ENCODE assay signal across 19 cellular contexts in the genomic region with DNA sequence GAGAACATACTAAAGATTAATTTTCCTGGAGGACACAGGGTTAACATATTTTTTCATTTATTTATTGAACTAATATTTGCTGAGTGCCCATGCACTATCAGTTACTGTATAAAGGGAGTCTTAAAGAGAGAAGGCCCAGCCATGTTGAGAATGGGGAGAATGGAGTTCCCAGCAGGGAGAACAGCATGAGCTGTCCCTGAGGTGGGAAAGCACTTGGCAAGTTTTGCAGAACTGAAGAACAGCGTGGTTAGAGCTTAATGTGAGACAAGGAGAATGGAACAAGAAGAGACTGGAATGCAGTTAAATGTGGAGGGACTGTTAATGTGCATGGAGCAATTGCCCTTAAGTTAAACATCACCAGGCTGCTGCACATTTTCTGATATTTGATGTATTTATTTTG.
DNase-seq lines count a peak whose midpoint lies in the region; ATAC-seq and TF ChIP-seq lines count a peak whose summit lies in the region.
"Had no signal": no experiment of that assay in that cellular context is flagged by ENCODE, and none has a peak within 500 bp of the region (broad histone marks: within the 10 kb centered on the region; RNA-seq: fewer than 3 reads in every experiment).

No MANE protein-coding gene starts in this region.

- H3K4me3 ChIP-seq in astrocyte of the cerebellum (ENCODE audit: low read depth, low read length): no peak overlapping the region
- no peak overlapping the region for H3K4me3 ChIP-seq in testis
- H3K4me3 ChIP-seq: MG63, upper lobe of left lung had no signal

- no peak for TF ChIP-seq POLR2A in testis (IDR thresholded peaks at IDR 0.05)

- H3K27ac ChIP-seq in testis: no peak overlapping the region
- H3K27ac ChIP-seq: upper lobe of left lung had no signal

- ATAC-seq in activated naive CD8-positive, alpha-beta T cell treated with anti-CD3 and anti-CD28 coated beads, Interleukin-2, amount 50 U/mL, for 24 hours: no peak

- H3K4me1 Mint-ChIP-seq in MCF 10A (ENCODE audit: insufficient read depth, unreplicated experiment): peaks cover 13% of the 10 kb centered on the region
- H3K4me1 Mint-ChIP-seq in activated naive CD8-positive, alpha-beta T cell treated with anti-CD3 and anti-CD28 coated beads, Interleukin-2, amount 50 U/mL, for 24 hours: no peaks in the 10 kb centered on the region
- H3K4me1 Mint-ChIP-seq: neural crest cell had no signal

- H3K27me3 ChIP-seq in testis: no peaks in the 10 kb centered on the region
- H3K27me3 ChIP-seq: MG63, upper lobe of left lung had no signal

- in situ Hi-C loops in astrocyte of the cerebellum (cut with HindIII; ENCODE audit: low sequenced_read_pairs): no loop called here

- H3K9me3 ChIP-seq in testis: no peaks in the 10 kb centered on the region
- H3K9me3 ChIP-seq: MG63, upper lobe of left lung had no signal

- 22 to 44% methylated on average over 1 of the region's 1 CpG for WGBS in testis, 2 donors

- TF ChIP-seq CTCF in astrocyte of the cerebellum (IDR thresholded peaks at IDR 0.05; ENCODE audit: low read depth, low read length, missing control alignments): no peak
- TF ChIP-seq CTCF in testis (IDR thresholded peaks at IDR 0.05): no peak
- TF ChIP-seq CTCF in MCF 10A (IDR thresholded peaks at IDR 0.05; ENCODE audit: unreplicated experiment): no peak

- no peaks in the 10 kb centered on the region for H3K9me3 Mint-ChIP-seq in MCF 10A (ENCODE audit: unreplicated experiment)
- no peaks in the 10 kb centered on the region for H3K9me3 Mint-ChIP-seq in activated naive CD8-positive, alpha-beta T cell treated with anti-CD3 and anti-CD28 coated beads, Interleukin-2, amount 50 U/mL, for 24 hours
- H3K9me3 Mint-ChIP-seq: CD14-positive monocyte, neural crest cell had no signal

- intact Hi-C loops in testis (cut with DNase I; ENCODE audit: low total_unique reads): no loop called here
- intact Hi-C loops in MCF 10A (cut with micrococcal nuclease): no loop called here

- BruUV-seq in MCF 10A (replicated peaks; lab: Mats Ljungman, UMichigan): no TSS peak

- no peaks in the 10 kb centered on the region for H3K4me1 ChIP-seq in testis
- H3K4me1 ChIP-seq: upper lobe of left lung had no signal

- no peaks in the 10 kb centered on the region for H3K36me3 Mint-ChIP-seq in MCF 10A (ENCODE audit: insufficient read depth, unreplicated experiment)
- H3K36me3 Mint-ChIP-seq in activated naive CD8-positive, alpha-beta T cell treated with anti-CD3 and anti-CD28 coated beads, Interleukin-2, amount 50 U/mL, for 24 hours (ENCODE audit: low read depth): no peaks in the 10 kb centered on the region
- H3K36me3 Mint-ChIP-seq: CD14-positive monocyte had no signal

- H3K27ac Mint-ChIP-seq in MCF 10A (ENCODE audit: low read depth, unreplicated experiment): no peak overlapping the region
- no peak overlapping the region for H3K27ac Mint-ChIP-seq in activated naive CD8-positive, alpha-beta T cell treated with anti-CD3 and anti-CD28 coated beads, Interleukin-2, amount 50 U/mL, for 24 hours
- H3K27ac Mint-ChIP-seq: CD14-positive monocyte had no signal

- no peak overlapping the region for H3K4me3 Mint-ChIP-seq in MCF 10A (ENCODE audit: unreplicated experiment)
- no peak overlapping the region for H3K4me3 Mint-ChIP-seq in activated naive CD8-positive, alpha-beta T cell treated with anti-CD3 and anti-CD28 coated beads, Interleukin-2, amount 50 U/mL, for 24 hours
- H3K4me3 Mint-ChIP-seq: CD14-positive monocyte, neural crest cell had no signal

- no peaks in the 10 kb centered on the region for H3K27me3 Mint-ChIP-seq in MCF 10A (ENCODE audit: insufficient read depth, unreplicated experiment)
- no peaks in the 10 kb centered on the region for H3K27me3 Mint-ChIP-seq in activated naive CD8-positive, alpha-beta T cell treated with anti-CD3 and anti-CD28 coated beads, Interleukin-2, amount 50 U/mL, for 24 hours

- H3K36me3 ChIP-seq in testis (ENCODE audit: low read depth, missing control alignments): no peaks in the 10 kb centered on the region
- H3K36me3 ChIP-seq: MG63, upper lobe of left lung had no signal

- POLR2A ChIA-PET in MCF 10A (lab: Yijun Ruan, JAX): interaction anchor here (1.1 kb wide), 2 partner anchors 12 to 388 kb away, joined by 3 read pairs; no protein-coding TSS in a partner anchor

- CTCF ChIA-PET in MCF 10A (lab: Yijun Ruan, JAX): interaction anchor here (0.7 to 0.9 kb wide), 2 partner anchors 927 to 1126 kb away, joined by 4 to 5 read pairs; no protein-coding TSS in a partner anchor

- DNase-seq in NOMO-1 treated with DMSO at 0.1 percent for 48 hours (lab: John Stamatoyannopoulos, UW; ENCODE audit: unreplicated experiment) (peak; percentile 16), NOMO-1 treated with dmso at 0.1 percent for 144 hours (lab: John Stamatoyannopoulos, UW; ENCODE audit: unreplicated experiment) (no peak), astrocyte of the cerebellum (ENCODE audit: low read depth) (peak; percentile 76), iPS-NIHi11 (ENCODE audit: low spot score) (peak; percentile 19), testis (peak; percentile 33), MCF 10A (ENCODE audit: unreplicated experiment) (no peak)
- no peak for DNase-seq in activated T-cell treated with anti-CD3 and anti-CD28 coated beads, Interleukin-2, amount 50 U/mL, for 48 hours
- DNase-seq in activated naive CD8-positive, alpha-beta T cell treated with anti-CD3 and anti-CD28 coated beads, Interleukin-2, amount 50 U/mL, for 24 hours: no peak
- DNase-seq: 8988T; activated CD4-positive, CD25-positive, alpha-beta regulatory T cell treated with anti-CD3 and anti-CD28 coated beads, Interleukin-2, amount 50 U/mL, for 72 hours; amniotic stem cell; cortex of kidney; MG63; NCI-H2029 treated with DMSO at 0.1 percent for 48 hours; SIG-M5; stimulated activated naive CD4-positive, alpha-beta T cell treated with Interleukin-2 at 50 U/mL for 16 hours; upper lobe of left lung had no signal

Comparison
In these comparisons a context has a peak if more than half of its experiments do, and no peak if none do; other contexts are left out.
1. DNase-seq: peak in NOMO-1 treated with DMSO at 0.1 percent for 48 hours (single experiment), astrocyte of the cerebellum (single experiment), iPS-NIHi11 (single experiment) and testis (single experiment); none in NOMO-1 treated with dmso at 0.1 percent for 144 hours (single experiment), activated T-cell treated with anti-CD3 and anti-CD28 coated beads, Interleukin-2, amount 50 U/mL, for 48 hours (0 of 2), MCF 10A (single experiment) and activated naive CD8-positive, alpha-beta T cell treated with anti-CD3 and anti-CD28 coated beads, Interleukin-2, amount 50 U/mL, for 24 hours (single experiment).